In the genomic region with DNA sequence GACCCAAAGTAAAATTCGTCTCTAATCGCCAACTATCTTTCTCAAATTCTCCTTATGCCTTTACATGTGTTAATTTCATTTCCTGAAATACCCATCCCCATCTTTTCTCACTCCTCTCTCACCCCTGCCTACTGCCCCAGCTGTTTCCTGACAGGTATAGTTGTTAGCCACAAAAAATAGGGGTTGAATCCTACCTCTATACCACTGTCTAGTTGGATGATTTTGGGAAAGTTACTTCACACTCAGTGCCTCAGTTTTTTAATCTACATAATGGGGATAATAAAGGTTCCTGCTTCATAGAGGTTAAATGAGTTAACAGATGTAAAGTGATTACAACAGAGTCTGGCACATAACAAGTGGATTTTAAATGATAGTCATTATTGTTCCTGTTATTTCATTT, we compare ENCODE assay signal across 1 cellular context.
TF ChIP-seq lines count a peak whose summit lies in the region.

No MANE protein-coding gene starts in this region.

TF ChIP-seq in HepG2, 621 proteins besides CTCF, POLR2A, EP300 and RAD21:
- TF ChIP-seq ZNF629 (CRISPR knock-in tag; conservative IDR thresholded peaks at IDR 0.05) (0 out of 2 replicates have a peak, but pooled peaks have one; percentile 9), KMT2B (CRISPR knock-in tag; IDR thresholded peaks at IDR 0.05) (no peak), ZNF766 (CRISPR knock-in tag; IDR thresholded peaks at IDR 0.05; ENCODE audit: borderline replicate concordance) (no peak)
